ENCODE assay signal across 8 cellular contexts in the genomic region with DNA sequence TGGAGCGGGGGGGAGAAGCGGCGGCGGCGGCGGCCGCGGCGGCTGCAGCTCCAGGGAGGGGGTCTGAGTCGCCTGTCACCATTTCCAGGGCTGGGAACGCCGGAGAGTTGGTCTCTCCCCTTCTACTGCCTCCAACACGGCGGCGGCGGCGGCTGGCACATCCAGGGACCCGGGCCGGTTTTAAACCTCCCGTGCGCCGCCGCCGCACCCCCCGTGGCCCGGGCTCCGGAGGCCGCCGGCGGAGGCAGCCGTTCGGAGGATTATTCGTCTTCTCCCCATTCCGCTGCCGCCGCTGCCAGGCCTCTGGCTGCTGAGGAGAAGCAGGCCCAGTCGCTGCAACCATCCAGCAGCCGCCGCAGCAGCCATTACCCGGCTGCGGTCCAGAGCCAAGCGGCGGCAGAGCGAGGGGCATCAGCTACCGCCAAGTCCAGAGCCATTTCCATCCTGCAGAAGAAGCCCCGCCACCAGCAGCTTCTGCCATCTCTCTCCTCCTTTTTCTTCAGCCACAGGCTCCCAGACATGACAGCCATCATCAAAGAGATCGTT. TPM values are rescaled to one million over a fixed set of nuclear protein-coding genes. Genes with fewer than 3 reads are reported as not detected.
A peak's percentile ranks its signal among the peaks of the same experiment; 100 is the strongest.
DNase-seq lines count a peak whose midpoint lies in the region; ATAC-seq and TF ChIP-seq lines count a peak whose summit lies in the region.
"Not testable (repeated sequence)": the region's sequence is repeated elsewhere in the genome, so short reads cannot be mapped to it uniquely, and the experiment has no call there.

No MANE protein-coding gene starts in this region.

- not testable (repeated sequence) for H3K27me3 ChIP-seq in skeletal muscle satellite cell (ENCODE audit: control insufficient read depth, insufficient read depth, low read length)

- DNase-seq in NCI-H69 (lab: John Stamatoyannopoulos, UW), result peak; percentile 52
- peak; percentile 16 for DNase-seq in activated CD4-positive, alpha-beta T cell treated with anti-CD3 and anti-CD28 coated beads, Interleukin-2, amount 50 U/mL, for 1 hour
- DNase-seq in astrocyte of the spinal cord (ENCODE audit: low read depth, low spot score), result peak; percentile 34
- DNase-seq in fibroblast of the aortic adventitia (ENCODE audit: low read depth), result not testable (repeated sequence)
- DNase-seq in lung microvascular endothelial cell (ENCODE audit: low read depth in 2 of 2), result peak; percentile 53 to 55

- H3K9ac ChIP-seq in skeletal muscle satellite cell (ENCODE audit: low read depth, low read length), result peak overlapping the region; percentile 89

- H3K4me3 ChIP-seq in astrocyte of the spinal cord (ENCODE audit: low read depth, low read length) (peak overlapping the region; percentile 85), fibroblast of the aortic adventitia (ENCODE audit: low read depth, low read length) (peak overlapping the region; percentile 87), skeletal muscle satellite cell (ENCODE audit: low read length) (peak overlapping the region; percentile 92)

- H3K4me1 ChIP-seq in skeletal muscle satellite cell (ENCODE audit: control insufficient read depth, insufficient read depth, low read length), result peaks cover 15% of the 10 kb centered on the region

- H3K9me3 ChIP-seq in skeletal muscle satellite cell (replicated peaks; ENCODE audit: low read length), result not testable (repeated sequence)

- H3K4me2 ChIP-seq in skeletal muscle satellite cell (ENCODE audit: low read length), result peak overlapping the region; percentile 93

- TF ChIP-seq CTCF in 22Rv1 (IDR thresholded peaks at IDR 0.05); astrocyte of the spinal cord (IDR thresholded peaks at IDR 0.05; ENCODE audit: low read depth, low read length); fibroblast of the aortic adventitia (IDR thresholded peaks at IDR 0.05; ENCODE audit: insufficient read depth, low read length): not testable (repeated sequence)

- ATAC-seq in GM21360 (IDR thresholded peaks at IDR 0.05; ENCODE audit: unreplicated experiment), result peak; percentile 1

- not testable (repeated sequence) for H3K36me3 ChIP-seq in skeletal muscle satellite cell (ENCODE audit: insufficient read depth, low read length)

- H3K27ac ChIP-seq in 22Rv1, result peak overlapping the region; percentile 98

- in situ Hi-C loops in astrocyte of the spinal cord (cut with HindIII; ENCODE audit: low sequenced_read_pairs), result not testable (repeated sequence)

RNA-seq across cellular contexts. Expression of a gene that starts 0.6 kb away (rescaled TPM):
- total RNA-seq in fibroblast of the aortic adventitia (ENCODE audit: low replicate concordance) (132 and 316 TPM in 2 replicates), lung microvascular endothelial cell (60.1 and 87.3 TPM in 2 replicates)
- total RNA-seq in skeletal muscle satellite cell (2012; rRNA removed), result 60.9 and 94.8 TPM in 2 replicates

RNA-seq across cellular contexts. Expression of a gene that starts 0.7 kb away (rescaled TPM):
- total RNA-seq in fibroblast of the aortic adventitia (ENCODE audit: low replicate concordance) (0.99 and 2.0 TPM in 2 replicates), lung microvascular endothelial cell (0.20 and 0.22 TPM in 2 replicates)
- 0.66 and 1.3 TPM in 2 replicates for total RNA-seq in skeletal muscle satellite cell (2012; rRNA removed)

RNA-seq across cellular contexts. Expression of a gene that starts 46.0 kb away (rescaled TPM):
- 45.2 and 51.8 TPM in 2 replicates for total RNA-seq in fibroblast of the aortic adventitia (ENCODE audit: low replicate concordance)
- 12.9 and 16.9 TPM in 2 replicates for total RNA-seq in lung microvascular endothelial cell
- 39.3 TPM in 2 replicates for total RNA-seq in skeletal muscle satellite cell (2012; rRNA removed)
